In the genomic region with DNA sequence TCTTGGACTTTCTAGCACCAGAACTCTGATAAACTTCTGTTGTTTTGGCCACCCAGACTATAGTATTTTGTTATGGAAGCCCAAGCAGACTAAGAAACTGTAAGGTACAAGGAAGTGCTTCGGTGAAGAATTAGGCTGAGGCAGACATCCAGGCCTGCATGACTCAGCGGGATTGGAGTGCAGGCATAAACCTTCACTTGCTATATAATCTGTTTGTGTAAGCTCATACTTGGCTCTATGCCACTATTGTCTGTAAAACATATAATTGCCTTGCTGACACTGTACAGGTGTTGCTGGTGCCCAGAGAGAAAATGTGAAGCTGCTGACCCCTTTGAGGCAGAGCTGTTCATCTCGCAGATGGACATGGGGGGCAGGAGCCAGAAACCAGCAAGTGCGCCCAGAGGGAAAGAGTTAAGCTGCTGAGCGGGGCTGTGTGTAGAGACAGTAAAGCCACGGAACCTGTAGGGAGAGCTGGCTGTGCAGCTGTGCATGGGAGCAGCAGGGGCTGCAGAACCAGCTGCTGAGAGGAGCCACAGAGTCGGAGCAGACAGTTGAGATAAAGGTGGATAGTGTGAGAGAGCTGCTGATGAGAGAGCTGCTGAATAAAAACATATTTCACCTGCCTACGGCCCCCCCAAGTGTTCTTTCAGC, we compare ENCODE assay signal across 13 cellular contexts.
DNase-seq lines count a peak whose midpoint lies in the region; ATAC-seq and TF ChIP-seq lines count a peak whose summit lies in the region.
"Had no signal": no experiment of that assay in that cellular context is flagged by ENCODE, and none has a peak within 500 bp of the region (broad histone marks: within the 10 kb centered on the region; RNA-seq: fewer than 3 reads in every experiment).

No MANE protein-coding gene starts in this region.

- no peak for TF ChIP-seq EP300 in transverse colon (IDR thresholded peaks at IDR 0.05; ENCODE audit: low read depth)

- no peaks in the 10 kb centered on the region for H3K79me1 ChIP-seq in IMR-90 (ENCODE audit: low read depth in 1 of 2, low read length in 2 of 2)

- H3K56ac ChIP-seq in IMR-90 (ENCODE audit: extremely low read depth, insufficient read depth, low read length) = no peak overlapping the region

- BruUV-seq in IMR-90 (replicated peaks; lab: Mats Ljungman, UMichigan) = no TSS peak

- H3K4me1 ChIP-seq in IMR-90 (ENCODE audit: control insufficient read depth, insufficient read depth, low read length) = no peaks in the 10 kb centered on the region
- H3K4me1 ChIP-seq in psoas muscle = no peaks in the 10 kb centered on the region
- H3K4me1 ChIP-seq in transverse colon = no peaks in the 10 kb centered on the region
- H3K4me1 ChIP-seq: BLaER1 had no signal

- H3K27me3 ChIP-seq in IMR-90 (ENCODE audit: control insufficient read depth, insufficient read depth, low read length) (no peaks in the 10 kb centered on the region), psoas muscle (ENCODE audit: insufficient read depth in 3 of 3, low read length in 2 of 3) (no peaks in the 10 kb centered on the region), transverse colon (no peaks in the 10 kb centered on the region)
- H3K27me3 ChIP-seq: BLaER1 had no signal

- 57% methylated on average over 1 of the region's 8 CpGs; no CpG with 5 or more reads in 1 of the 2 experiments for WGBS in IMR-90 (ENCODE audit: extremely low coverage in 2 of 2, insufficient read length in 1 of 2), 2 experiments
- 36 to 41% (median 39%) methylated on average over 8 of the region's 8 CpGs for WGBS in psoas muscle, 3 donors
- WGBS in transverse colon (ENCODE audit: low coverage in 1 of 2), 2 donors = 26 to 37% methylated on average over 6 to 8 of the region's 8 CpGs

- no peak overlapping the region for H2BK120ac ChIP-seq in IMR-90 (ENCODE audit: low read depth, low read length)

- H3K4me3 ChIP-seq in AG10803 (ENCODE audit: low read length) = no peak overlapping the region
- no peak overlapping the region for H3K4me3 ChIP-seq in IMR-90 (ENCODE audit: insufficient read depth, low read depth, low read length)
- H3K4me3 ChIP-seq in fibroblast of pulmonary artery (replicated peaks; ENCODE audit: low read depth, low read length) = no peak overlapping the region
- no peak overlapping the region for H3K4me3 ChIP-seq in psoas muscle
- H3K4me3 ChIP-seq in transverse colon = no peak overlapping the region
- H3K4me3 ChIP-seq: BLaER1 had no signal

- TF ChIP-seq CTCF in AG10803 (conservative IDR thresholded peaks at IDR 0.05; ENCODE audit: low read length) (no peak), IMR-90 (conservative IDR thresholded peaks at IDR 0.05; ENCODE audit: low read depth, low read length) (no peak), fibroblast of pulmonary artery (IDR thresholded peaks at IDR 0.05; ENCODE audit: low read length, missing control alignments) (no peak), psoas muscle (IDR thresholded peaks at IDR 0.05) (no peak), transverse colon (IDR thresholded peaks at IDR 0.05) (no peak), omental fat pad (IDR thresholded peaks at IDR 0.05) (no peak)

- no peak overlapping the region for H2BK5ac ChIP-seq in IMR-90 (ENCODE audit: low read depth, low read length, poor library complexity, severe bottlenecking)

- no peak overlapping the region for H4K91ac ChIP-seq in IMR-90 (ENCODE audit: insufficient read depth, low read depth, low read length)

- no peak overlapping the region for H3K23ac ChIP-seq in IMR-90 (ENCODE audit: low read depth, low read length)

- H2AK9ac ChIP-seq in IMR-90 (replicated peaks; ENCODE audit: low read depth, low read length, poor library complexity) = no peak overlapping the region

- no peak overlapping the region for H4K5ac ChIP-seq in IMR-90 (ENCODE audit: low read depth, low read length)

- H2BK15ac ChIP-seq in IMR-90 (ENCODE audit: low read depth, low read length) = no peak overlapping the region

- H3K9me3 ChIP-seq in IMR-90 (ENCODE audit: control insufficient read depth, insufficient read depth, low read length) = peaks cover 2% of the 10 kb centered on the region; the same call in 1 of the 2 replicates
- no peaks in the 10 kb centered on the region for H3K9me3 ChIP-seq in psoas muscle
- H3K9me3 ChIP-seq in transverse colon = peaks cover 0 to 8% of the 10 kb centered on the region in 2 donors

- no peak overlapping the region; the same call in 1 of the 2 replicates for H3K18ac ChIP-seq in IMR-90 (ENCODE audit: low read depth, low read length)

- in situ Hi-C loops in IMR-90 (cut with MboI; ENCODE audit: low sequenced_read_pairs) = no loop called here
- in situ Hi-C loops in transverse colon (cut with MboI; ENCODE audit: low pct_ligation_motif_present in 1 of 4, low pct_unique_long_range_greater_than_20kb in 1 of 4, low sequenced_read_pairs in 3 of 4) = no loop called here

- no peak overlapping the region for H3K4me2 ChIP-seq in IMR-90 (ENCODE audit: low read depth, low read length)
- H3K4me2 ChIP-seq: BLaER1 had no signal

- dilution Hi-C loops in IMR-90 (cut with HindIII; ENCODE audit: low sequenced_read_pairs, unreplicated experiment) = no loop called here

- intact Hi-C loops in IMR-90 (cut with micrococcal nuclease) = no loop called here
- intact Hi-C loops in psoas muscle (cut with DNase I) = no loop called here
- intact Hi-C loops in transverse colon (cut with DNase I; ENCODE audit: low total_unique reads) = no loop called here

- no peak overlapping the region for H3K14ac ChIP-seq in IMR-90 (replicated peaks; ENCODE audit: low read depth, low read length)

- POLR2A ChIA-PET in IMR-90 (lab: Charles Lee; ENCODE audit: unreplicated experiment) = no interaction called here

- CTCF ChIA-PET in IMR-90 (lab: Yijun Ruan, JAX) = no interaction called here

- no peak overlapping the region for H4K8ac ChIP-seq in IMR-90 (ENCODE audit: low read depth in 2 of 2, low read length in 2 of 2)

- TF ChIP-seq RAD21 in IMR-90 (IDR thresholded peaks at IDR 0.05; ENCODE audit: low read length) = no peak

- H3K9me1 ChIP-seq in IMR-90 (ENCODE audit: insufficient read depth, low read length) = no peaks in the 10 kb centered on the region

- no peak overlapping the region for H3K27ac ChIP-seq in IMR-90 (ENCODE audit: insufficient read depth, low read length)
- H3K27ac ChIP-seq in psoas muscle = no peak overlapping the region
- H3K27ac ChIP-seq in transverse colon = no peak overlapping the region
- H3K27ac ChIP-seq: BLaER1 had no signal

- H3K4ac ChIP-seq in IMR-90 (ENCODE audit: low read depth, low read length) = no peak overlapping the region

- no peaks in the 10 kb centered on the region for H4K20me1 ChIP-seq in IMR-90 (ENCODE audit: insufficient read depth, low read length)
- H4K20me1 ChIP-seq: BLaER1 had no signal

- H2AK5ac ChIP-seq in IMR-90 (ENCODE audit: low read depth, low read length) = no peak overlapping the region

- TF ChIP-seq POLR2A in IMR-90 (IDR thresholded peaks at IDR 0.05; ENCODE audit: low read depth, low read length) (no peak), transverse colon (IDR thresholded peaks at IDR 0.05) (no peak)

- peak; percentile 56 for ATAC-seq in IMR-90 (ENCODE audit: low read depth)
- ATAC-seq in psoas muscle = no peak
- ATAC-seq in omental fat pad (ENCODE audit: low FRiP score) = no peak
- ATAC-seq: stimulated activated effector memory CD8-positive, alpha-beta T cell treated with anti-CD3 and anti-CD28 coated beads, Interleukin-12 subunit alpha, Interleukin-12 subunit beta, amount 100 ng/mL, for 72 hours had no signal

- peak; percentile 5 for DNase-seq in AG10803 (ENCODE audit: low read depth)
- peak; percentile 32 for DNase-seq in IMR-90
- peak; percentile 0 for DNase-seq in SHP77 treated with DMSO at 0.1 percent for 48 hours (lab: John Stamatoyannopoulos, UW)
- DNase-seq in fibroblast of pulmonary artery (ENCODE audit: low read depth) = peak; percentile 67
- no peak for DNase-seq in psoas muscle
- no peak for DNase-seq in NCI-H187 (lab: John Stamatoyannopoulos, UW)
- DNase-seq in transverse colon = no peak
- no peak for DNase-seq in omental fat pad (ENCODE audit: low spot score)
- DNase-seq: activated CD4-positive, alpha-beta memory T cell treated with anti-CD3 and anti-CD28 coated beads for 36 hours; effector CD4-positive, alpha-beta T cell; naive B cell had no signal

- H3K9ac ChIP-seq in IMR-90 (ENCODE audit: low read depth, low read length) = no peak overlapping the region
- H3K9ac ChIP-seq: BLaER1 had no signal

- H3K36me3 ChIP-seq in IMR-90 (ENCODE audit: control insufficient read depth, insufficient read depth, low read length) (no peaks in the 10 kb centered on the region), psoas muscle (ENCODE audit: insufficient read depth in 1 of 2, low read depth in 1 of 2) (no peaks in the 10 kb centered on the region), transverse colon (no peaks in the 10 kb centered on the region)
- H3K36me3 ChIP-seq: BLaER1 had no signal

- H2BK20ac ChIP-seq in IMR-90 (ENCODE audit: low read depth, low read length) = no peak overlapping the region

- no peak overlapping the region for H2AFZ ChIP-seq in IMR-90 (replicated peaks; ENCODE audit: low read length, poor library complexity)

TF ChIP-seq in IMR-90, 13 proteins besides CTCF, POLR2A, EP300 and RAD21:
- no peak for TF ChIP-seq CEBPB (IDR thresholded peaks at IDR 0.05; ENCODE audit: low read depth, low read length)
- TF ChIP-seq NFE2L2 (IDR thresholded peaks at IDR 0.05; ENCODE audit: low read depth, low read length) = peak; percentile 76
TF ChIP-seq in IMR-90: peak in this region for 1.

Comparison
In these comparisons a context has a peak if more than half of its experiments do, and no peak if none do; other contexts are left out.
1. DNase-seq: peak in AG10803 (single experiment), IMR-90 (single experiment), SHP77 treated with DMSO at 0.1 percent for 48 hours (single experiment) and fibroblast of pulmonary artery (single experiment); none in psoas muscle (0 of 2), NCI-H187 (0 of 2), transverse colon (single experiment) and omental fat pad (single experiment).